In the genomic region with DNA sequence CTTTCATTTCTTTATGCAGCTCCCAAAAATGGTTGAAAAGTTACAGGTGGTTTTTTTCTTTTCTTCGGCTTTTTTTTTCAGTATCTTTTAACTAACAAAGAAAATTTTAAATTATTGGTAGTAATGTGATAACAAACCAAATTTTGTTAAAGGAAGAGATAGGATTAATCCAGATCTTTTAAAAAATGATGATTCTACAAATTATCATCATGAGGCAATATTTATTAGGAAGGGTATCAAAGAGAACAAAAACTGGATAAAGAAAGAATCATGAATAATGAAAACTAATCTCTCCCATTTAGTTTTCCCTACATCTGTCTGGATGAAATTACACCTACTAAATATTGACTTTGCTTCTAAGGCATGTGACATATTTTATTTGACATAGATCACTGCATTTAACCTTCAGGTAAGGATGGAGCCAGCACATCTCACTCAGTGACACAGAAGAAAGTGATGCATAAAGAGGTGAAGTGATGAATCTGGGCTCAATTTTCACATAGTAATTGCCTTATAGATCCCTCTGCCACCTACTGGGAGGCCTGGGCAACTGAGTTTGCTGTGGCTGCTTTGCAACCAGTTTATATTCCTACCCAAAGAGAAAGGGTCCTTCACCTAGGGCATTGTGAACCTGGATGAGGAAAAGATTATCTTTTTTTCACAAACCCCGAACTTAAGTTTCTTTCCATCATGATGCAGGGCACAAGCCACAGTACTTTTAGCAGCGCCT, we compare ENCODE assay signal across 10 cellular contexts.
A peak's percentile ranks its signal among the peaks of the same experiment; 100 is the strongest.
DNase-seq lines count a peak whose midpoint lies in the region; ATAC-seq lines count a peak whose summit lies in the region.
"Had no signal": no experiment of that assay in that cellular context is flagged by ENCODE, and none has a peak within 500 bp of the region (broad histone marks: within the 10 kb centered on the region; RNA-seq: fewer than 3 reads in every experiment).

No MANE protein-coding gene starts in this region.

- intact Hi-C loops in left colon (cut with DNase I, micrococcal nuclease), result no loop called here

- DNase-seq in AG20443 (ENCODE audit: low spot score) (peak; percentile 16), G401 (ENCODE audit: low spot score) (peak; percentile 4), RPMI8226 (peak; percentile 3), glomerular visceral epithelial cell (ENCODE audit: extremely low spot score) (peak; percentile 3), left colon (no peak)
- no peak for DNase-seq in activated T-cell treated with anti-CD3 and anti-CD28 coated beads, Interleukin-2, amount 50 U/mL, for 1 hour
- DNase-seq: activated CD4-positive, alpha-beta memory T cell treated with anti-CD3 and anti-CD28 coated beads for 36 hours; mucosa of descending colon had no signal

- ATAC-seq in GM21360 (IDR thresholded peaks at IDR 0.05; ENCODE audit: unreplicated experiment), result no peak
- no peak for ATAC-seq in GM19455 (IDR thresholded peaks at IDR 0.05; ENCODE audit: unreplicated experiment)
- ATAC-seq in left colon, result no peak
- ATAC-seq: mucosa of descending colon had no signal

- in situ Hi-C loops in G401 (cut with HindIII; ENCODE audit: low sequenced_read_pairs), result no loop called here

Comparison
In these comparisons a context has a peak if more than half of its experiments do, and no peak if none do; other contexts are left out.
1. DNase-seq: peak in AG20443 (single experiment), G401 (single experiment), RPMI8226 (single experiment) and glomerular visceral epithelial cell (single experiment); none in activated T-cell treated with anti-CD3 and anti-CD28 coated beads, Interleukin-2, amount 50 U/mL, for 1 hour (single experiment) and left colon (0 of 2).